7 cellular contexts compared by ENCODE assay signal in the genomic region with DNA sequence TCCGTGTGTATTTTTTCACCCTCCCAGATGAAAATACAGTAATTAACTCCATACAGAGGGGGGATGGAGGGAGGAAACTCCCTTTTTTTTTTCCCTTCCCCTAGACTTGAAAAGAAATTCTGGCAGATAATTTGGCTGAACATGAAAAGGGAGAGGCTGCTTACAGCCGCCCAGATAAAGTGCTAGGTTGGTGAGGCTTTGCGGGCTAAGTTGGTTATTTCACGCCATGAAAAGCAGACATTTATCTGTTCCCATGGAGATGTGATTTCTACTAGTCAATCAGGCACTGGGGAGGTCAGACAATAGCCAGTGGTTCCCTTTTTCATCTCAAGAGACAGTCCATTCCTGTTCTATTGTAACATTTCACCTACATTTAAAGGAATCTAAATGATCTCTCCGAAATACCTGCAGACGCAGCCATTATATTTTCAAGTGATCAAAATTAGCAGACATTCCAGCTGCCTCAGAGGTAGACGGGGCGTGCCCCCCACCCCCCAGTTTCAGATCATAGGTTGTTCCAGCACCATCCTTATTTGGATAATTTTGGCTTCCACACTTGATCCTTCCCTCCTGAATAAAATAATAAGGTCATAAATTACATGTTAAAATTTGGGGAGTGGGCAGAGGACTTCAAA.
DNase-seq lines count a peak whose midpoint lies in the region; ATAC-seq and TF ChIP-seq lines count a peak whose summit lies in the region.

No MANE protein-coding gene starts in this region.

- peak overlapping the region; percentile 72 for H3K4me3 ChIP-seq in OCI-LY3 (ENCODE audit: low read length)
- no peak overlapping the region for H3K4me3 ChIP-seq in esophagus squamous epithelium
- H3K4me3 ChIP-seq in gastrocnemius medialis: no peak overlapping the region

- H3K9ac ChIP-seq in OCI-LY3 (ENCODE audit: low read length): peak overlapping the region; percentile 70

- H3K79me2 ChIP-seq in OCI-LY3 (ENCODE audit: low read length): no peaks in the 10 kb centered on the region

- intact Hi-C loops in esophagus squamous epithelium (cut with DNase I): no loop called here
- intact Hi-C loops in gastrocnemius medialis (cut with DNase I; ENCODE audit: low total_unique reads): loop anchor here (5.0 to 10.0 kb wide), 5 partner anchors 83 to 177 kb away; a partner anchor contains a TSS

- peak overlapping the region; percentile 79 for H2AFZ ChIP-seq in OCI-LY3 (ENCODE audit: low read depth, low read length)

- H3K36me3 ChIP-seq in OCI-LY3 (replicated peaks; ENCODE audit: low read depth, low read length) (no peaks in the 10 kb centered on the region), esophagus squamous epithelium (no peaks in the 10 kb centered on the region), gastrocnemius medialis (no peaks in the 10 kb centered on the region)

- in situ Hi-C loops in gastrocnemius medialis (cut with MboI; ENCODE audit: low sequenced_read_pairs in 4 of 4): no loop called here

- no peaks in the 10 kb centered on the region for H4K20me1 ChIP-seq in OCI-LY3 (ENCODE audit: insufficient read depth, low read length)

- DNase-seq in esophagus squamous epithelium (lab: John Stamatoyannopoulos, UW) (no peak), gastrocnemius medialis (no peak), GM20000 (ENCODE audit: low spot score) (no peak), NCI-H1092 treated with DMSO at 0.1 percent for 48 hours (lab: John Stamatoyannopoulos, UW) (no peak)
- no peak for DNase-seq in effector CD8-positive, alpha-beta T cell (lab: John Stamatoyannopoulos, UW)

- peak; percentile 10 for ATAC-seq in GM18907 (IDR thresholded peaks at IDR 0.05; ENCODE audit: unreplicated experiment)
- no peak for ATAC-seq in gastrocnemius medialis

- H3K9me3 ChIP-seq in OCI-LY3 (ENCODE audit: insufficient read depth, low read length) (no peaks in the 10 kb centered on the region), esophagus squamous epithelium (no peaks in the 10 kb centered on the region), gastrocnemius medialis (no peaks in the 10 kb centered on the region)

- TF ChIP-seq CTCF in OCI-LY3 (IDR thresholded peaks at IDR 0.05; ENCODE audit: low read depth, low read length) (no peak), esophagus squamous epithelium (IDR thresholded peaks at IDR 0.05) (no peak), gastrocnemius medialis (IDR thresholded peaks at IDR 0.05 in 4 of 5, conservative IDR thresholded peaks at IDR 0.05 in 1 of 5) (no peak), GM20000 (IDR thresholded peaks at IDR 0.05; ENCODE audit: extremely low read depth, missing control alignments) (no peak)

- TF ChIP-seq POLR2A in esophagus squamous epithelium (IDR thresholded peaks at IDR 0.05): no peak
- TF ChIP-seq POLR2A in gastrocnemius medialis (IDR thresholded peaks at IDR 0.05): no peak

- WGBS in esophagus squamous epithelium, 2 donors: 24 to 40% methylated on average over 8 of the region's 8 CpGs

- H3K27ac ChIP-seq in OCI-LY3 (ENCODE audit: low read length): peak overlapping the region; percentile 79
- H3K27ac ChIP-seq in esophagus squamous epithelium: peak overlapping the region; percentile 75 to 81 (median 78)
- peak overlapping the region in 3 of 4 donors; percentile 71 for H3K27ac ChIP-seq in gastrocnemius medialis

- H3K4me1 ChIP-seq in OCI-LY3 (ENCODE audit: low read length) (peaks cover 65% of the 10 kb centered on the region), esophagus squamous epithelium (peaks cover 20 to 67% (median 30%) of the 10 kb centered on the region in 3 donors), gastrocnemius medialis (peaks cover 4 to 28% of the 10 kb centered on the region in 2 donors)

- H3K4me2 ChIP-seq in OCI-LY3 (ENCODE audit: low read length): peak overlapping the region; percentile 91

- no peaks in the 10 kb centered on the region for H3K27me3 ChIP-seq in OCI-LY3 (ENCODE audit: low read depth, low read length)
- no peaks in the 10 kb centered on the region for H3K27me3 ChIP-seq in esophagus squamous epithelium
- no peaks in the 10 kb centered on the region for H3K27me3 ChIP-seq in gastrocnemius medialis
